In the genomic region with DNA sequence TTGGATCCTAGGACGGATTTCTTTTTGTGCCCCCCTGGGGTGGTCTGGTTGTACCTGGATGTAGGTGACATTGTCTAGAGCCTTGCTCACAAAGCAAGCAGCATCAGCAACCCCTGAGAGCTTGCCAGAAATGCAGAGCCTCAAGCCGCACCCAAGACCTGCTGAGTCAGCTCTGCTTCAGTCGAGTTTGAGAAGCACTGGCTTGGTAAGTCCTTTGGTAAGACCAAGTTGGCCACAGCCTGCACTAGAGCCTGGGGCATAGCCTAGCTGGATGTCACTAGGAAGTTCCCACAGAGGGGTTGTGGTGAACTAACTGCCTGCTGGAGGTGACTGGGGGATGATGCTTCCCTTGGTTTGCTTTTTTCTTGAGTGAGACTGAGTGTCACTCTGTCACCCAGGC, we compare ENCODE assay signal across 1 cellular context.
TF ChIP-seq lines count a peak whose summit lies in the region.

No MANE protein-coding gene starts in this region.

TF ChIP-seq in H1, 55 proteins besides CTCF, POLR2A, EP300 and RAD21:
- TF ChIP-seq CREB1 (IDR thresholded peaks at IDR 0.05), result no peak
- TF ChIP-seq MAFK (IDR thresholded peaks at IDR 0.05; ENCODE audit: low read depth, low read length), result peak; percentile 74; the same call in 1 of the 2 replicates
- 0 out of 2 replicates have a peak, but pooled peaks have one; percentile 34 for TF ChIP-seq BACH1 (IDR thresholded peaks at IDR 0.05; ENCODE audit: low read length)
TF ChIP-seq in H1: peak in this region for 2.
